8 cellular contexts compared by ENCODE assay signal in the genomic region with DNA sequence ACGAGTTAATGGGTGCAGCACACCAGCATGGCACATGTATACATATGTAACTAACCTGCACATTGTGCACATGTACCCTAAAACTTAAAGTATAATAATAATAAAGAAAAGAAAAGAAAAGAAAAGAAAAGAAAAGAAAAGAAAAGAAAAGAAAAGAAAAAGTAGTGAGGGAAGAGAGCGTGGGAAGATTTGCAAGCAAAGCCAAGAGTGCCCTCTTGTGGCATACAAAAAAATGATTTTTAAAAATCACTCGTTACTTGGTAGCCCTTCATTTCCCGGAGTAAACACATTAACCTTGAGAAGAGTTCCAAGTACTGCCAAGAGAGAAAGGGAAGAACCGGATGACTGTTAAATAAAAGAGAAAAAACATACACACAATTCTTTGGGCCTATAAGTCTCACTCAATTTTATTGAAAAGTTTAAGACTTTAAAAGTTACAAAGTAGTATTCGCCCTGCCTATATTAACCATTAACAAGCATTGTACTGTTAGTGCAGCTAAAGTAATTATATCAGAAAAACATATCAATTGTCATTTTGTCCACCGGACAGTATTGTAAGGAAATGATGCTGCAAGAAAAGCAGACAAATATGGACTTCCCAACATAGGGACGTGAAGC. TPM values are rescaled to one million over a fixed set of nuclear protein-coding genes. Genes with fewer than 3 reads are reported as not detected.
DNase-seq lines count a peak whose midpoint lies in the region; FAIRE-seq and TF ChIP-seq lines count a peak whose summit lies in the region.

No MANE protein-coding gene starts in this region.

- DNase-seq in OCI-M1 (lab: John Stamatoyannopoulos, UW) (peak; percentile 76), H1 (ENCODE audit: low read depth in 1 of 2, low spot score in 2 of 2) (no peak), midbrain (lab: John Stamatoyannopoulos, UW) (peak; percentile 68), activated gamma-delta T cell treated with Interleukin-2 at 50 U/mL for 16 hours (no peak), MG63 (no peak), T-helper 9 cell (no peak)

- TF ChIP-seq CTCF in GM12874 (IDR thresholded peaks at IDR 0.05; ENCODE audit: insufficient read depth, low read depth, low read length) (peak; percentile 39; the same call in 1 of the 2 replicates), H1 (IDR thresholded peaks at IDR 0.05; ENCODE audit: control extremely low read depth in 1 of 3, insufficient read depth in 1 of 3, low read depth in 1 of 3, low read length in 3 of 3) (peak in 2 of 3 experiments; percentile 46 to 49; a peak in 2 of 4 replicates)

- no peak for TF ChIP-seq EP300 in H1 (IDR thresholded peaks at IDR 0.05; ENCODE audit: borderline replicate concordance in 1 of 2, low read depth in 2 of 2, low read length in 2 of 2)

- POLR2A ChIA-PET in H1 (lab: Charles Lee; ENCODE audit: partially characterized antibody): no interaction called here

- H4K20me1 ChIP-seq in H1 (replicated peaks in 1 of 2; ENCODE audit: control insufficient read depth in 1 of 2, insufficient read depth in 2 of 2, low read length in 2 of 2): no peaks in the 10 kb centered on the region

- no peak overlapping the region for H3K18ac ChIP-seq in H1 (ENCODE audit: extremely low read depth, low read length)

- TF ChIP-seq RAD21 in H1 (IDR thresholded peaks at IDR 0.05 in 1 of 2, conservative IDR thresholded peaks at IDR 0.05 in 1 of 2; ENCODE audit: low read depth in 2 of 2, low read length in 2 of 2): peak; percentile 74 to 79

- H3K27me3 ChIP-seq in H1 (replicated peaks in 1 of 4; ENCODE audit: control insufficient read depth in 3 of 4, extremely low read depth in 1 of 4, insufficient read depth in 3 of 4, low read length in 3 of 4) (peaks cover 1 to 12% (median 10%) of the 10 kb centered on the region in 4 experiments), MG63 (no peaks in the 10 kb centered on the region)

- peaks cover 2% of the 10 kb centered on the region; the same call in 1 of the 2 replicates for H3K23me2 ChIP-seq in H1 (ENCODE audit: low read depth, low read length)

- H3K56ac ChIP-seq in H1 (replicated peaks; ENCODE audit: insufficient read length, low read depth, low read length): no peak overlapping the region

- no peak overlapping the region for H4K91ac ChIP-seq in H1 (replicated peaks; ENCODE audit: insufficient read length, low read length)

- H2BK15ac ChIP-seq in H1 (ENCODE audit: low read length): no peak overlapping the region

- H2BK20ac ChIP-seq in H1 (ENCODE audit: low read length): no peak overlapping the region

- no peak overlapping the region for H3K9ac ChIP-seq in H1 (replicated peaks in 1 of 4; ENCODE audit: extremely low read depth in 1 of 4, low read depth in 3 of 4, low read length in 3 of 4)

- H3K36me3 ChIP-seq in H1 (ENCODE audit: control insufficient read depth in 2 of 4, insufficient read depth in 4 of 4, low read length in 3 of 4) (no peaks in the 10 kb centered on the region), MG63 (no peaks in the 10 kb centered on the region)

- no peak overlapping the region for H4K5ac ChIP-seq in H1 (ENCODE audit: insufficient read length, low read depth, low read length)

- H3K4me1 ChIP-seq in H1 (replicated peaks in 1 of 4; ENCODE audit: control insufficient read depth in 3 of 4, insufficient read depth in 4 of 4, low read length in 3 of 4): peaks cover 0 to 2% (median under 1%) of the 10 kb centered on the region in 4 experiments; a peak in 3 of 7 replicates

- 59% methylated on average over 8 of the region's 8 CpGs; no CpG with 5 or more reads in 1 of the 2 experiments for WGBS in H1 (ENCODE audit: extremely low coverage in 1 of 2, insufficient coverage in 1 of 2, insufficient read length in 1 of 2, insufficient replicate concordance in 2 of 2, low coverage in 1 of 2, low lambda C conversion rate in 2 of 2, missing lambda C conversion rate in 1 of 2), 2 experiments

- no peak overlapping the region for H3K14ac ChIP-seq in H1 (ENCODE audit: insufficient read length)

- H3K79me1 ChIP-seq in H1 (ENCODE audit: low read depth, low read length): no peaks in the 10 kb centered on the region

- no peak overlapping the region for H2AK5ac ChIP-seq in H1 (ENCODE audit: low read depth, low read length)

- no peak overlapping the region for H3K27ac ChIP-seq in H1 (ENCODE audit: low read depth, low read length)

- H2BK5ac ChIP-seq in H1 (ENCODE audit: low read depth, low read length): no peak overlapping the region

- CTCF ChIA-PET in H1 (lab: Charles Lee; ENCODE audit: partially characterized antibody): interaction anchor here (0.7 to 4.2 kb wide), 37 partner anchors 10 to 480 kb away, joined by 3 to 100 read pairs (median 4); a partner anchor contains a TSS

- FAIRE-seq in A204.1 (lab: Jason Lieb, UNC) (peak; percentile 96), H1 (lab: Jason Lieb, UNC) (no peak)

- no peak overlapping the region for H2BK120ac ChIP-seq in H1 (replicated peaks; ENCODE audit: low read depth, low read length)

- no peak overlapping the region for H2AFZ ChIP-seq in H1 (ENCODE audit: low read length)

- H3K79me2 ChIP-seq in H1 (ENCODE audit: control insufficient read depth in 1 of 2, insufficient read depth in 2 of 2, low read length in 2 of 2): no peaks in the 10 kb centered on the region

- TF ChIP-seq POLR2A in H1 (IDR thresholded peaks at IDR 0.05; ENCODE audit: control extremely low read depth in 1 of 2, low read depth in 2 of 2, low read length in 2 of 2): no peak

- no peak overlapping the region for H2BK12ac ChIP-seq in H1 (ENCODE audit: low read depth, low read length)

- no peak overlapping the region for H3K4me2 ChIP-seq in H1 (ENCODE audit: insufficient read depth in 1 of 2, low read depth in 2 of 2, low read length in 2 of 2)

- H3K4me3 ChIP-seq in H1 (ENCODE audit: extremely low read depth in 1 of 4, insufficient read depth in 2 of 4, low read depth in 3 of 4, low read length in 4 of 4) (no peak overlapping the region), MG63 (no peak overlapping the region)

- H3K9me3 ChIP-seq in H1 (ENCODE audit: insufficient read depth in 2 of 2, low read depth in 1 of 2, low read length in 1 of 2) (no peaks in the 10 kb centered on the region), MG63 (no peaks in the 10 kb centered on the region)

- H4K8ac ChIP-seq in H1 (ENCODE audit: extremely low read depth, insufficient read depth, low read length): no peak overlapping the region

- no peak overlapping the region for H3K4ac ChIP-seq in H1 (replicated peaks; ENCODE audit: insufficient read length, low read depth, low read length)

- H3K23ac ChIP-seq in H1 (ENCODE audit: insufficient read length): no peak overlapping the region

TF ChIP-seq in H1, 55 proteins besides CTCF, POLR2A, EP300 and RAD21:
- no peak for TF ChIP-seq GABPA (IDR thresholded peaks at IDR 0.05; ENCODE audit: borderline replicate concordance, insufficient read depth, low read length)
- no peak for TF ChIP-seq KDM5A (IDR thresholded peaks at IDR 0.05; ENCODE audit: low read length)
- TF ChIP-seq, protein P1, sequence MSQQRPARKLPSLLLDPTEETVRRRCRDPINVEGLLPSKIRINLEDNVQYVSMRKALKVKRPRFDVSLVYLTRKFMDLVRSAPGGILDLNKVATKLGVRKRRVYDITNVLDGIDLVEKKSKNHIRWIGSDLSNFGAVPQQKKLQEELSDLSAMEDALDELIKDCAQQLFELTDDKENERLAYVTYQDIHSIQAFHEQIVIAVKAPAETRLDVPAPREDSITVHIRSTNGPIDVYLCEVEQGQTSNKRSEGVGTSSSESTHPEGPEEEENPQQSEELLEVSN (IDR thresholded peaks at IDR 0.05): no peak
- no peak for TF ChIP-seq KDM1A (IDR thresholded peaks at IDR 0.05; ENCODE audit: borderline replicate concordance, low read length)
- TF ChIP-seq CBX8 (IDR thresholded peaks at IDR 0.05; ENCODE audit: borderline replicate concordance, low read depth, low read length): no peak
- TF ChIP-seq SIX5 (IDR thresholded peaks at IDR 0.05; ENCODE audit: low read depth, low read length): no peak
- no peak for TF ChIP-seq SUZ12 (IDR thresholded peaks at IDR 0.05; ENCODE audit: low read length)
- TF ChIP-seq CHD2 (IDR thresholded peaks at IDR 0.05; ENCODE audit: low read length): no peak
- no peak for TF ChIP-seq ZNF274 (IDR thresholded peaks at IDR 0.05; ENCODE audit: borderline replicate concordance, extremely low read depth, low read length)
TF ChIP-seq in H1: peak in this region for 0.

RNA-seq across cellular contexts. Expression of a gene that starts 6.2 kb away (rescaled TPM):
- 0.56 TPM in 1 of 2 replicates, not detected in the other for total RNA-seq in H1 (2021; fragmentation: NEBNext Ultra II Directional; extraction: Animal tissue kit (Norgen Biotek cat#: 25700))
- 1.3 and 1.6 TPM in 2 replicates for polyA plus RNA-seq in H1 (2011; rRNA removed)
- polyA plus RNA-seq in H1 (2011; cell fraction: cytosol; rRNA removed): 0.65 TPM
- 1.5 TPM for polyA plus RNA-seq in H1 (2011; cell fraction: nucleus; rRNA removed)
- 0.53 to 0.88 TPM (median 0.58 TPM) in 4 replicates for polyA plus RNA-seq in H1 (2012, experiment 1 of 2)
- polyA plus RNA-seq in H1 (2012, experiment 2 of 2): 0.79 TPM
- polyA plus RNA-seq in H1 (2013, experiment 1 of 2): 0.67 TPM
- 0.85 TPM for polyA plus RNA-seq in H1 (2013, experiment 2 of 2)
- polyA minus RNA-seq in H1 (2011; rRNA and poly(A)+ RNA removed): 0.88 and 1.4 TPM in 2 replicates
- polyA minus RNA-seq in H1 (2011; cell fraction: cytosol; rRNA and poly(A)+ RNA removed): 1.1 TPM
- polyA minus RNA-seq in H1 (2011; cell fraction: nucleus; rRNA and poly(A)+ RNA removed): 1.6 TPM
- total RNA-seq in MG63 (2014; rRNA removed; shearing (Covaris generic); ENCODE audit: low replicate concordance): 0.63 TPM in 1 of 2 replicates, not detected in the other

RNA-seq across cellular contexts. Expression of a gene that starts 38.3 kb away (rescaled TPM):
- 32.4 and 35.6 TPM in 2 replicates for total RNA-seq in H1 (2021; fragmentation: NEBNext Ultra II Directional; extraction: Animal tissue kit (Norgen Biotek cat#: 25700))
- polyA plus RNA-seq in H1 (2011; rRNA removed): 10.6 and 18.1 TPM in 2 replicates
- polyA plus RNA-seq in H1 (2011; cell fraction: cytosol; rRNA removed): 14.2 TPM
- polyA plus RNA-seq in H1 (2011; cell fraction: nucleus; rRNA removed): 12.3 TPM
- 21.8 to 34.8 TPM (median 23.1 TPM) in 4 replicates for polyA plus RNA-seq in H1 (2012, experiment 1 of 2)
- 11.1 TPM for polyA plus RNA-seq in H1 (2012, experiment 2 of 2)
- 109 TPM for polyA plus RNA-seq in H1 (2013, experiment 1 of 2)
- polyA plus RNA-seq in H1 (2013, experiment 2 of 2): 115 TPM
- 22.2 and 51.0 TPM in 2 replicates for polyA minus RNA-seq in H1 (2011; rRNA and poly(A)+ RNA removed)
- polyA minus RNA-seq in H1 (2011; cell fraction: cytosol; rRNA and poly(A)+ RNA removed): 14.0 TPM
- 12.8 TPM for polyA minus RNA-seq in H1 (2011; cell fraction: nucleus; rRNA and poly(A)+ RNA removed)
- 37.5 and 45.9 TPM in 2 replicates for total RNA-seq in MG63 (2014; rRNA removed; shearing (Covaris generic); ENCODE audit: low replicate concordance)

Comparison
In these comparisons a context has a peak if more than half of its experiments do, and no peak if none do; other contexts are left out.
1. DNase-seq: peak in OCI-M1 (single experiment) and midbrain (single experiment); none in H1 (0 of 2), activated gamma-delta T cell treated with Interleukin-2 at 50 U/mL for 16 hours (single experiment), MG63 (single experiment) and T-helper 9 cell (single experiment).